ENCODE assay signal across 1 cellular context in genomic region chr4:188534917-188535316, GRCh38.
TF ChIP-seq lines count a peak whose summit lies in the region.

No MANE protein-coding gene starts in this region.

TF ChIP-seq in HepG2, 621 proteins besides CTCF, POLR2A, EP300 and RAD21 (continued from another document and continues in another):
- TF ChIP-seq ZNF646 (CRISPR knock-in tag; IDR thresholded peaks at IDR 0.05) (no peak), RARG (CRISPR knock-in tag; IDR thresholded peaks at IDR 0.05; ENCODE audit: low read depth) (no peak), CREB3 (CRISPR knock-in tag; IDR thresholded peaks at IDR 0.05) (no peak), FOXJ3 (CRISPR knock-in tag; IDR thresholded peaks at IDR 0.05; ENCODE audit: borderline replicate concordance) (peak; percentile 17; the same call in 1 of the 2 replicates), ZNF18 (CRISPR knock-in tag; IDR thresholded peaks at IDR 0.05; ENCODE audit: insufficient replicate concordance) (no peak), ATF7 (IDR thresholded peaks at IDR 0.05) (no peak), ATF7 (CRISPR knock-in tag; IDR thresholded peaks at IDR 0.05) (no peak), ZBTB21 (CRISPR knock-in tag; IDR thresholded peaks at IDR 0.05) (no peak), NCOA2 (CRISPR knock-in tag; IDR thresholded peaks at IDR 0.05) (peak; percentile 79), ARID3A (IDR thresholded peaks at IDR 0.05; ENCODE audit: low read depth, low read length) (peak; percentile 60; the same call in 1 of the 2 replicates), ZNF75D (CRISPR knock-in tag; IDR thresholded peaks at IDR 0.05; ENCODE audit: borderline replicate concordance) (no peak), TAF1 (CRISPR knock-in tag; IDR thresholded peaks at IDR 0.05) (no peak), ETV6 (CRISPR knock-in tag; conservative IDR thresholded peaks at IDR 0.05) (0 out of 2 replicates have a peak, but pooled peaks have one; percentile 46), ZNF143 (CRISPR knock-in tag; IDR thresholded peaks at IDR 0.05) (no peak), ASH2L (IDR thresholded peaks at IDR 0.05; ENCODE audit: insufficient read length, low read depth, low read length) (no peak), KDM1A (CRISPR knock-in tag; IDR thresholded peaks at IDR 0.05) (no peak), ZNF558 (CRISPR knock-in tag; IDR thresholded peaks at IDR 0.05; ENCODE audit: borderline replicate concordance) (no peak), ZNF619 (CRISPR knock-in tag; IDR thresholded peaks at IDR 0.05) (no peak), HNRNPK (IDR thresholded peaks at IDR 0.05; ENCODE audit: low read depth, low read length, poor library complexity, severe bottlenecking) (no peak), XBP1 (CRISPR knock-in tag; IDR thresholded peaks at IDR 0.05) (no peak), ZNF841 (CRISPR knock-in tag; IDR thresholded peaks at IDR 0.05; ENCODE audit: borderline replicate concordance) (no peak), AKAP8 (CRISPR knock-in tag; IDR thresholded peaks at IDR 0.05) (no peak), SAFB2 (CRISPR knock-in tag; IDR thresholded peaks at IDR 0.05; ENCODE audit: borderline replicate concordance, low read depth) (no peak), ATF3 (CRISPR knock-in tag; IDR thresholded peaks at IDR 0.05) (no peak), KLF16 (CRISPR knock-in tag; IDR thresholded peaks at IDR 0.05) (0 out of 4 replicates have a peak, but pooled peaks of 1 of the 2 experiments have one; percentile 24), RBM22 (optimal IDR thresholded peaks at IDR 0.05; ENCODE audit: low read length) (no peak), KDM5B (CRISPR knock-in tag; IDR thresholded peaks at IDR 0.05; ENCODE audit: borderline replicate concordance) (no peak), FOXC1 (CRISPR knock-in tag; IDR thresholded peaks at IDR 0.05; ENCODE audit: borderline replicate concordance) (no peak), NPAS2 (CRISPR knock-in tag; IDR thresholded peaks at IDR 0.05; ENCODE audit: borderline replicate concordance) (no peak), ATF5 (CRISPR knock-in tag; IDR thresholded peaks at IDR 0.05; ENCODE audit: low read depth) (no peak), ZNF710 (CRISPR knock-in tag; IDR thresholded peaks at IDR 0.05; ENCODE audit: borderline replicate concordance) (no peak), HDAC2 (CRISPR knock-in tag; IDR thresholded peaks at IDR 0.05) (peak; percentile 38; the same call in 1 of the 2 replicates), GFI1 (CRISPR knock-in tag; IDR thresholded peaks at IDR 0.05; ENCODE audit: borderline replicate concordance) (no peak), ZNF20 (CRISPR knock-in tag; IDR thresholded peaks at IDR 0.05) (no peak), AHR (CRISPR knock-in tag; IDR thresholded peaks at IDR 0.05) (no peak), ZFP90 (CRISPR knock-in tag; IDR thresholded peaks at IDR 0.05; ENCODE audit: borderline replicate concordance) (no peak), ZNF746 (CRISPR knock-in tag; IDR thresholded peaks at IDR 0.05) (no peak), HOXD1 (CRISPR knock-in tag; IDR thresholded peaks at IDR 0.05) (no peak), HHEX (CRISPR knock-in tag; IDR thresholded peaks at IDR 0.05) (no peak), SP2 (CRISPR knock-in tag; IDR thresholded peaks at IDR 0.05) (no peak), ZNF225 (CRISPR knock-in tag; IDR thresholded peaks at IDR 0.05) (no peak), HMG20B (CRISPR knock-in tag; conservative IDR thresholded peaks at IDR 0.05) (no peak)
- TF ChIP-seq, protein P1, sequence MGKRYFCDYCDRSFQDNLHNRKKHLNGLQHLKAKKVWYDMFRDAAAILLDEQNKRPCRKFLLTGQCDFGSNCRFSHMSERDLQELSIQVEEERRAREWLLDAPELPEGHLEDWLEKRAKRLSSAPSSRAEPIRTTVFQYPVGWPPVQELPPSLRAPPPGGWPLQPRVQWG (CRISPR knock-in tag; IDR thresholded peaks at IDR 0.05; ENCODE audit: borderline replicate concordance, low read depth) = no peak
- TF ChIP-seq, protein P2, sequence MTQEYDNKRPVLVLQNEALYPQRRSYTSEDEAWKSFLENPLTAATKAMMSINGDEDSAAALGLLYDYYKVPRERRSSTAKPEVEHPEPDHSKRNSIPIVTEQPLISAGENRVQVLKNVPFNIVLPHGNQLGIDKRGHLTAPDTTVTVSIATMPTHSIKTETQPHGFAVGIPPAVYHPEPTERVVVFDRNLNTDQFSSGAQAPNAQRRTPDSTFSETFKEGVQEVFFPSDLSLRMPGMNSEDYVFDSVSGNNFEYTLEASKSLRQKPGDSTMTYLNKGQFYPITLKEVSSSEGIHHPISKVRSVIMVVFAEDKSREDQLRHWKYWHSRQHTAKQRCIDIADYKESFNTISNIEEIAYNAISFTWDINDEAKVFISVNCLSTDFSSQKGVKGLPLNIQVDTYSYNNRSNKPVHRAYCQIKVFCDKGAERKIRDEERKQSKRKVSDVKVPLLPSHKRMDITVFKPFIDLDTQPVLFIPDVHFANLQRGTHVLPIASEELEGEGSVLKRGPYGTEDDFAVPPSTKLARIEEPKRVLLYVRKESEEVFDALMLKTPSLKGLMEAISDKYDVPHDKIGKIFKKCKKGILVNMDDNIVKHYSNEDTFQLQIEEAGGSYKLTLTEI (CRISPR knock-in tag; conservative IDR thresholded peaks at IDR 0.05) = no peak
- TF ChIP-seq, protein P3, sequence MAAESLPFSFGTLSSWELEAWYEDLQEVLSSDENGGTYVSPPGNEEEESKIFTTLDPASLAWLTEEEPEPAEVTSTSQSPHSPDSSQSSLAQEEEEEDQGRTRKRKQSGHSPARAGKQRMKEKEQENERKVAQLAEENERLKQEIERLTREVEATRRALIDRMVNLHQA (CRISPR knock-in tag; IDR thresholded peaks at IDR 0.05) = no peak
- TF ChIP-seq, protein P4, sequence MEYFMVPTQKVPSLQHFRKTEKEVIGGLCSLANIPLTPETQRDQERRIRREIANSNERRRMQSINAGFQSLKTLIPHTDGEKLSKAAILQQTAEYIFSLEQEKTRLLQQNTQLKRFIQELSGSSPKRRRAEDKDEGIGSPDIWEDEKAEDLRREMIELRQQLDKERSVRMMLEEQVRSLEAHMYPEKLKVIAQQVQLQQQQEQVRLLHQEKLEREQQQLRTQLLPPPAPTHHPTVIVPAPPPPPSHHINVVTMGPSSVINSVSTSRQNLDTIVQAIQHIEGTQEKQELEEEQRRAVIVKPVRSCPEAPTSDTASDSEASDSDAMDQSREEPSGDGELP (IDR thresholded peaks at IDR 0.05; ENCODE audit: borderline replicate concordance, low read depth) = 0 out of 2 replicates have a peak, but pooled peaks have one; percentile 26
- TF ChIP-seq, protein P5, sequence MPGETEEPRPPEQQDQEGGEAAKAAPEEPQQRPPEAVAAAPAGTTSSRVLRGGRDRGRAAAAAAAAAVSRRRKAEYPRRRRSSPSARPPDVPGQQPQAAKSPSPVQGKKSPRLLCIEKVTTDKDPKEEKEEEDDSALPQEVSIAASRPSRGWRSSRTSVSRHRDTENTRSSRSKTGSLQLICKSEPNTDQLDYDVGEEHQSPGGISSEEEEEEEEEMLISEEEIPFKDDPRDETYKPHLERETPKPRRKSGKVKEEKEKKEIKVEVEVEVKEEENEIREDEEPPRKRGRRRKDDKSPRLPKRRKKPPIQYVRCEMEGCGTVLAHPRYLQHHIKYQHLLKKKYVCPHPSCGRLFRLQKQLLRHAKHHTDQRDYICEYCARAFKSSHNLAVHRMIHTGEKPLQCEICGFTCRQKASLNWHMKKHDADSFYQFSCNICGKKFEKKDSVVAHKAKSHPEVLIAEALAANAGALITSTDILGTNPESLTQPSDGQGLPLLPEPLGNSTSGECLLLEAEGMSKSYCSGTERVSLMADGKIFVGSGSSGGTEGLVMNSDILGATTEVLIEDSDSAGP (CRISPR knock-in tag; IDR thresholded peaks at IDR 0.05; ENCODE audit: borderline replicate concordance) = no peak
